In the genomic region with DNA sequence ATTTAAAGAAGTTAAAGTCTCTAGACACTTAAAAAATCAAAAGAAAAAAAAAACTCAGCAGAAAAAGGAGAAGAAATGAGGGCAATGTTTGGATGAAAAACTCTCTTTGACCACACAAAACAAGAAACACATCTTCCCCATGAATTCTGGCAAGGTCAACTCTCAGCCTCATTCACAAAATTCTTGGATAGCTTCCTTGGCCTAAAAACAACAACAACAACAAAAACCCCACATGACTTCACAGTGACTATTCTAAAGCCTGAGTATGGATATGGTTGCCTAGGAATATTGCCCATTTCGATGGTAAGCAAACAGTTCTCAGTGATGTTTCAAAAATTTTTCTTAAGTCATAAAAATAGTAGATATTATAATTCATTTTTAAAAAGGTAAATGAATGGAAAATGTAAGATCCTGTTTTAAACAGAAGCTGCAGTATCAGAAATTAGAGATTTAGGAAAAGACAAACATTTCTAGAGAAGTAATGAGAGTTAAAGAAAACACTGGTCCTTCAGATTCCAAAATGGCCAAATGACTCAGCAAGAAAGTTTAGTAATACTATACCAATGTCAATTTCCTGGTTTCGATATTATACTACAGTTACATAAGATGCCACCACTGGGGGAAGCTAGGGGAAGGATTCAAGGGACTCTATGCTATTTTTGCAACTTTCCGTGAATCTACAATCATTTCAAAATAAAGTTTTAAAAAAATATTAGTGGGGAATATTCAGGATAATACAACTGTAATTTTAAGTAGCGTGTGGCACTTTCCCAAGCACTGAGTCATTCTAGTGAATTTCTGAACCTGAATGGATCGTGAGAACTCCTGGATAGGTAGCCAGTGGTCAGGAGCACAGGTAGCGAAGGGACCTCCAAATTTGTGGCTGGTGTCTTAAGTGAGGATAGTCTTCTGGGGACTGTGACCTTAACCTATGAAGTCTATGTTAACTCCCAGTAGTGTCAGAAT, we compare ENCODE assay signal across 8 cellular contexts. TPM values are rescaled to one million over a fixed set of nuclear protein-coding genes. Genes with fewer than 3 reads are reported as not detected.
DNase-seq lines count a peak whose midpoint lies in the region; ATAC-seq and TF ChIP-seq lines count a peak whose summit lies in the region.

No MANE protein-coding gene starts in this region.

- ATAC-seq in upper lobe of left lung (ENCODE audit: low FRiP score in 2 of 2) (peak in 1 of 2 donors; percentile 81), HG03025 (IDR thresholded peaks at IDR 0.05; ENCODE audit: low FRiP score, unreplicated experiment) (no peak)

- intact Hi-C loops in ascending aorta (cut with DNase I), result no loop called here

- H3K4me1 ChIP-seq in ascending aorta (peaks cover 0 to 23% of the 10 kb centered on the region in 2 donors), upper lobe of left lung (peaks cover 6 to 23% (median 17%) of the 10 kb centered on the region in 4 donors)

- no peak for TF ChIP-seq POLR2A in upper lobe of left lung (IDR thresholded peaks at IDR 0.05)

- H3K4me3 ChIP-seq in ascending aorta (no peak overlapping the region), upper lobe of left lung (no peak overlapping the region)

- DNase-seq in DMS53 (lab: John Stamatoyannopoulos, UW) (peak; percentile 41), DMS53 treated with DMSO at 0.1 percent for 48 hours (lab: John Stamatoyannopoulos, UW; ENCODE audit: unreplicated experiment) (no peak), ascending aorta (ENCODE audit: low spot score in 2 of 2) (no peak), iris pigment epithelial cell (ENCODE audit: low read depth) (peak; percentile 66), upper lobe of left lung (no peak), activated gamma-delta T cell (lab: John Stamatoyannopoulos, UW) (no peak), NCI-H1694 (lab: John Stamatoyannopoulos, UW) (no peak)

- H3K9me3 ChIP-seq in ascending aorta (no peaks in the 10 kb centered on the region), upper lobe of left lung (no peaks in the 10 kb centered on the region)

- H3K27me3 ChIP-seq in ascending aorta, result no peaks in the 10 kb centered on the region
- H3K27me3 ChIP-seq in upper lobe of left lung, result no peaks in the 10 kb centered on the region

- H3K27ac ChIP-seq in ascending aorta (peak overlapping the region; percentile 50 to 57), upper lobe of left lung (peak overlapping the region; percentile 41 to 74 (median 45))

- WGBS in upper lobe of left lung, 2 donors, result 54 to 71% methylated on average over 6 of the region's 6 CpGs

- TF ChIP-seq CTCF in ascending aorta (IDR thresholded peaks at IDR 0.05) (no peak), upper lobe of left lung (IDR thresholded peaks at IDR 0.05) (no peak)

- H3K36me3 ChIP-seq in ascending aorta (peaks cover 0 to 1% of the 10 kb centered on the region in 2 donors), upper lobe of left lung (no peaks in the 10 kb centered on the region)

- TF ChIP-seq EP300 in upper lobe of left lung (IDR thresholded peaks at IDR 0.05), result no peak

RNA-seq across cellular contexts. Expression of a gene that starts 37.8 kb away (rescaled TPM):
- 11.5 TPM for total RNA-seq in ascending aorta
- 10 to 100 TPM; 16.9 to 39.2 (median 27.9) TPM for total RNA-seq in upper lobe of left lung

Comparison
In these comparisons a context has a peak if more than half of its experiments do, and no peak if none do; other contexts are left out.
1. DNase-seq: peak in DMS53 (single experiment) and iris pigment epithelial cell (single experiment); none in DMS53 treated with DMSO at 0.1 percent for 48 hours (single experiment), ascending aorta (0 of 2), upper lobe of left lung (0 of 2), activated gamma-delta T cell (single experiment) and NCI-H1694 (single experiment).